Comparison of ENCODE assay signal across 1 cellular context in genomic region chr3:150603090-150603887, GRCh38.
TF ChIP-seq lines count a peak whose summit lies in the region.

A gene with protein sequence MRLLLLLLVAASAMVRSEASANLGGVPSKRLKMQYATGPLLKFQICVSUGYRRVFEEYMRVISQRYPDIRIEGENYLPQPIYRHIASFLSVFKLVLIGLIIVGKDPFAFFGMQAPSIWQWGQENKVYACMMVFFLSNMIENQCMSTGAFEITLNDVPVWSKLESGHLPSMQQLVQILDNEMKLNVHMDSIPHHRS (plus strand): TSS chr3:150603321. CDS start chr3:150603363, 42 bp downstream.

TF ChIP-seq in HepG2, 621 proteins besides CTCF, POLR2A, EP300 and RAD21 (continued from another document and continues in another):
- no peak for TF ChIP-seq ZNF383 (CRISPR knock-in tag; IDR thresholded peaks at IDR 0.05; ENCODE audit: borderline replicate concordance)
- no peak for TF ChIP-seq IRF1 (CRISPR knock-in tag; IDR thresholded peaks at IDR 0.05; ENCODE audit: low read depth)
- TF ChIP-seq ATAD3A (CRISPR knock-in tag; IDR thresholded peaks at IDR 0.05) = no peak
- peak; percentile 98 for TF ChIP-seq RBM39 (IDR thresholded peaks at IDR 0.05; ENCODE audit: low read depth, low read length, poor library complexity, severe bottlenecking)
- no peak for TF ChIP-seq MNT (IDR thresholded peaks at IDR 0.05)
- TF ChIP-seq, protein P1, sequence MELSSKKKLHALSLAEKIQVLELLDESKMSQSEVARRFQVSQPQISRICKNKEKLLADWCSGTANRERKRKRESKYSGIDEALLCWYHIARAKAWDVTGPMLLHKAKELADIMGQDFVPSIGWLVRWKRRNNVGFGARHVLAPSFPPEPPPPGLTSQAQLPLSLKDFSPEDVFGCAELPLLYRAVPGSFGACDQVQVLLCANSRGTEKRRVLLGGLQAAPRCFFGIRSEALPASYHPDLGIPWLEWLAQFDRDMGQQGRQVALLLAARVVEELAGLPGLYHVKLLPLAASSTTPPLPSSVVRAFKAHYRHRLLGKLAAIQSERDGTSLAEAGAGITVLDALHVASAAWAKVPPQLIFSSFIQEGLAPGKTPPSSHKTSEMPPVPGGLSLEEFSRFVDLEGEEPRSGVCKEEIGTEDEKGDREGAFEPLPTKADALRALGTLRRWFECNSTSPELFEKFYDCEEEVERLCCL (CRISPR knock-in tag; IDR thresholded peaks at IDR 0.05; ENCODE audit: borderline replicate concordance) = 0 out of 2 replicates have a peak, but pooled peaks have one; percentile 40
- TF ChIP-seq ZNF496 (CRISPR knock-in tag; IDR thresholded peaks at IDR 0.05; ENCODE audit: insufficient replicate concordance) = no peak
- TF ChIP-seq SAP130 (CRISPR knock-in tag; IDR thresholded peaks at IDR 0.05; ENCODE audit: low read depth) = peak; percentile 75
- TF ChIP-seq ZNF777 (CRISPR knock-in tag; IDR thresholded peaks at IDR 0.05) = peak; percentile 40; the same call in 1 of the 2 replicates
- TF ChIP-seq EZH2 (conservative IDR thresholded peaks at IDR 0.05; ENCODE audit: low read depth, low read length) = no peak
- no peak for TF ChIP-seq ZNF101 (CRISPR knock-in tag; IDR thresholded peaks at IDR 0.05; ENCODE audit: borderline replicate concordance, low read depth)
- TF ChIP-seq NCOA5 (CRISPR knock-in tag; IDR thresholded peaks at IDR 0.05) = no peak
- TF ChIP-seq ZFP37 (CRISPR knock-in tag; IDR thresholded peaks at IDR 0.05; ENCODE audit: borderline replicate concordance) = no peak
- no peak; the same call in 1 of the 2 replicates for TF ChIP-seq ZNF724P (CRISPR knock-in tag; IDR thresholded peaks at IDR 0.05; ENCODE audit: borderline replicate concordance)
- TF ChIP-seq ZIK1 (CRISPR knock-in tag; IDR thresholded peaks at IDR 0.05; ENCODE audit: borderline replicate concordance, low read depth) = peak; percentile 79
- TF ChIP-seq AHR (CRISPR knock-in tag; IDR thresholded peaks at IDR 0.05) = peak; percentile 90; the same call in 1 of the 2 replicates
- TF ChIP-seq, protein P2, sequence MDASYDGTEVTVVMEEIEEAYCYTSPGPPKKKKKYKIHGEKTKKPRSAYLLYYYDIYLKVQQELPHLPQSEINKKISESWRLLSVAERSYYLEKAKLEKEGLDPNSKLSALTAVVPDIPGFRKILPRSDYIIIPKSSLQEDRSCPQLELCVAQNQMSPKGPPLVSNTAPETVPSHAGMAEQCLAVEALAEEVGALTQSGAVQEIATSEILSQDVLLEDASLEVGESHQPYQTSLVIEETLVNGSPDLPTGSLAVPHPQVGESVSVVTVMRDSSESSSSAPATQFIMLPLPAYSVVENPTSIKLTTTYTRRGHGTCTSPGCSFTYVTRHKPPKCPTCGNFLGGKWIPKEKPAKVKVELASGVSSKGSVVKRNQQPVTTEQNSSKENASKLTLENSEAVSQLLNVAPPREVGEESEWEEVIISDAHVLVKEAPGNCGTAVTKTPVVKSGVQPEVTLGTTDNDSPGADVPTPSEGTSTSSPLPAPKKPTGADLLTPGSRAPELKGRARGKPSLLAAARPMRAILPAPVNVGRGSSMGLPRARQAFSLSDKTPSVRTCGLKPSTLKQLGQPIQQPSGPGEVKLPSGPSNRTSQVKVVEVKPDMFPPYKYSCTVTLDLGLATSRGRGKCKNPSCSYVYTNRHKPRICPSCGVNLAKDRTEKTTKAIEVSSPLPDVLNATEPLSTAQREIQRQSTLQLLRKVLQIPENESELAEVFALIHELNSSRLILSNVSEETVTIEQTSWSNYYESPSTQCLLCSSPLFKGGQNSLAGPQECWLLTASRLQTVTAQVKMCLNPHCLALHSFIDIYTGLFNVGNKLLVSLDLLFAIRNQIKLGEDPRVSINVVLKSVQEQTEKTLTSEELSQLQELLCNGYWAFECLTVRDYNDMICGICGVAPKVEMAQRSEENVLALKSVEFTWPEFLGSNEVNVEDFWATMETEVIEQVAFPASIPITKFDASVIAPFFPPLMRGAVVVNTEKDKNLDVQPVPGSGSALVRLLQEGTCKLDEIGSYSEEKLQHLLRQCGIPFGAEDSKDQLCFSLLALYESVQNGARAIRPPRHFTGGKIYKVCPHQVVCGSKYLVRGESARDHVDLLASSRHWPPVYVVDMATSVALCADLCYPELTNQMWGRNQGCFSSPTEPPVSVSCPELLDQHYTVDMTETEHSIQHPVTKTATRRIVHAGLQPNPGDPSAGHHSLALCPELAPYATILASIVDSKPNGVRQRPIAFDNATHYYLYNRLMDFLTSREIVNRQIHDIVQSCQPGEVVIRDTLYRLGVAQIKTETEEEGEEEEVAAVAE (CRISPR knock-in tag; IDR thresholded peaks at IDR 0.05; ENCODE audit: borderline replicate concordance) = peak; percentile 60; the same call in 1 of the 2 replicates
- TF ChIP-seq, protein P3, sequence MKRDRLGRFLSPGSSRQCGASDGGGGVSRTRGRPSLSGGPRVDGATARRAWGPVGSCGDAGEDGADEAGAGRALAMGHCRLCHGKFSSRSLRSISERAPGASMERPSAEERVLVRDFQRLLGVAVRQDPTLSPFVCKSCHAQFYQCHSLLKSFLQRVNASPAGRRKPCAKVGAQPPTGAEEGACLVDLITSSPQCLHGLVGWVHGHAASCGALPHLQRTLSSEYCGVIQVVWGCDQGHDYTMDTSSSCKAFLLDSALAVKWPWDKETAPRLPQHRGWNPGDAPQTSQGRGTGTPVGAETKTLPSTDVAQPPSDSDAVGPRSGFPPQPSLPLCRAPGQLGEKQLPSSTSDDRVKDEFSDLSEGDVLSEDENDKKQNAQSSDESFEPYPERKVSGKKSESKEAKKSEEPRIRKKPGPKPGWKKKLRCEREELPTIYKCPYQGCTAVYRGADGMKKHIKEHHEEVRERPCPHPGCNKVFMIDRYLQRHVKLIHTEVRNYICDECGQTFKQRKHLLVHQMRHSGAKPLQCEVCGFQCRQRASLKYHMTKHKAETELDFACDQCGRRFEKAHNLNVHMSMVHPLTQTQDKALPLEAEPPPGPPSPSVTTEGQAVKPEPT (CRISPR knock-in tag; IDR thresholded peaks at IDR 0.05; ENCODE audit: low read depth) = no peak; the same call in none of the 2 replicates
- no peak for TF ChIP-seq ZNF761 (CRISPR knock-in tag; conservative IDR thresholded peaks at IDR 0.05)
- TF ChIP-seq ZKSCAN8 (CRISPR knock-in tag; IDR thresholded peaks at IDR 0.05; ENCODE audit: borderline replicate concordance) = peak; percentile 20; the same call in 1 of the 2 replicates
- no peak for TF ChIP-seq ZNF570 (CRISPR knock-in tag; IDR thresholded peaks at IDR 0.05; ENCODE audit: borderline replicate concordance)
- no peak for TF ChIP-seq RFX3 (CRISPR knock-in tag; IDR thresholded peaks at IDR 0.05)
- TF ChIP-seq, protein P4, sequence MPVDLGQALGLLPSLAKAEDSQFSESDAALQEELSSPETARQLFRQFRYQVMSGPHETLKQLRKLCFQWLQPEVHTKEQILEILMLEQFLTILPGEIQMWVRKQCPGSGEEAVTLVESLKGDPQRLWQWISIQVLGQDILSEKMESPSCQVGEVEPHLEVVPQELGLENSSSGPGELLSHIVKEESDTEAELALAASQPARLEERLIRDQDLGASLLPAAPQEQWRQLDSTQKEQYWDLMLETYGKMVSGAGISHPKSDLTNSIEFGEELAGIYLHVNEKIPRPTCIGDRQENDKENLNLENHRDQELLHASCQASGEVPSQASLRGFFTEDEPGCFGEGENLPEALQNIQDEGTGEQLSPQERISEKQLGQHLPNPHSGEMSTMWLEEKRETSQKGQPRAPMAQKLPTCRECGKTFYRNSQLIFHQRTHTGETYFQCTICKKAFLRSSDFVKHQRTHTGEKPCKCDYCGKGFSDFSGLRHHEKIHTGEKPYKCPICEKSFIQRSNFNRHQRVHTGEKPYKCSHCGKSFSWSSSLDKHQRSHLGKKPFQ (CRISPR knock-in tag; IDR thresholded peaks at IDR 0.05; ENCODE audit: insufficient replicate concordance) = peak; percentile 44
- TF ChIP-seq ZNF180 (CRISPR knock-in tag; IDR thresholded peaks at IDR 0.05; ENCODE audit: borderline replicate concordance, low read depth) = no peak
- TF ChIP-seq GATAD2A (CRISPR knock-in tag; IDR thresholded peaks at IDR 0.05) = no peak
- TF ChIP-seq FOXP1 (IDR thresholded peaks at IDR 0.05) = no peak
- no peak; the same call in 1 of the 2 replicates for TF ChIP-seq FOXP1 (CRISPR knock-in tag; IDR thresholded peaks at IDR 0.05)
- peak; percentile 90 for TF ChIP-seq NFKB2 (CRISPR knock-in tag; IDR thresholded peaks at IDR 0.05; ENCODE audit: borderline replicate concordance)
- 0 out of 2 replicates have a peak, but pooled peaks have one; percentile 2 for TF ChIP-seq CEBPG (CRISPR knock-in tag; IDR thresholded peaks at IDR 0.05)
- TF ChIP-seq PHB2 (IDR thresholded peaks at IDR 0.05; ENCODE audit: partially characterized antibody) = no peak
- TF ChIP-seq ZNF333 (CRISPR knock-in tag; IDR thresholded peaks at IDR 0.05; ENCODE audit: borderline replicate concordance) = no peak; the same call in 1 of the 2 replicates
- TF ChIP-seq UBTF (CRISPR knock-in tag; IDR thresholded peaks at IDR 0.05) = peak; percentile 100
- no peak for TF ChIP-seq ZNF614 (CRISPR knock-in tag; IDR thresholded peaks at IDR 0.05; ENCODE audit: borderline replicate concordance)
- TF ChIP-seq ZNF619 (CRISPR knock-in tag; IDR thresholded peaks at IDR 0.05) = peak; percentile 94; the same call in 1 of the 2 replicates
- TF ChIP-seq ZC3H13 (CRISPR knock-in tag; IDR thresholded peaks at IDR 0.05) = no peak; the same call in 1 of the 2 replicates
- TF ChIP-seq NFYC (CRISPR knock-in tag; IDR thresholded peaks at IDR 0.05) = no peak
- peak; percentile 84; the same call in 1 of the 2 replicates for TF ChIP-seq ZNF274 (CRISPR knock-in tag; IDR thresholded peaks at IDR 0.05)
- peak; percentile 77 for TF ChIP-seq ZNF883 (CRISPR knock-in tag; IDR thresholded peaks at IDR 0.05; ENCODE audit: not compliant biosample characterization)
- TF ChIP-seq DZIP1 (CRISPR knock-in tag; IDR thresholded peaks at IDR 0.05) = peak; percentile 88; the same call in 1 of the 2 replicates
- no peak; the same call in 1 of the 2 replicates for TF ChIP-seq JUND (CRISPR knock-in tag; IDR thresholded peaks at IDR 0.05)
- TF ChIP-seq KLF13 (CRISPR knock-in tag; IDR thresholded peaks at IDR 0.05) = no peak
- TF ChIP-seq ZNF232 (CRISPR knock-in tag; IDR thresholded peaks at IDR 0.05; ENCODE audit: borderline replicate concordance) = peak; percentile 75
- peak; percentile 50; the same call in 1 of the 2 replicates for TF ChIP-seq TSC22D2 (CRISPR knock-in tag; IDR thresholded peaks at IDR 0.05; ENCODE audit: borderline replicate concordance)
- TF ChIP-seq DMAP1 (CRISPR knock-in tag; IDR thresholded peaks at IDR 0.05) = peak; percentile 84; the same call in 1 of the 2 replicates
- TF ChIP-seq SETDB1 (CRISPR knock-in tag; IDR thresholded peaks at IDR 0.05; ENCODE audit: borderline replicate concordance) = no peak
- TF ChIP-seq HNRNPH1 (optimal IDR thresholded peaks at IDR 0.05; ENCODE audit: low read depth, low read length) = no peak
- peak; percentile 52; the same call in 1 of the 2 replicates for TF ChIP-seq ZNF367 (CRISPR knock-in tag; IDR thresholded peaks at IDR 0.05; ENCODE audit: borderline replicate concordance)
- TF ChIP-seq NR2F6 (IDR thresholded peaks at IDR 0.05) = no peak
- peak; percentile 21; the same call in 1 of the 2 replicates for TF ChIP-seq NR2F6 (CRISPR knock-in tag; IDR thresholded peaks at IDR 0.05)
